In the genomic region with DNA sequence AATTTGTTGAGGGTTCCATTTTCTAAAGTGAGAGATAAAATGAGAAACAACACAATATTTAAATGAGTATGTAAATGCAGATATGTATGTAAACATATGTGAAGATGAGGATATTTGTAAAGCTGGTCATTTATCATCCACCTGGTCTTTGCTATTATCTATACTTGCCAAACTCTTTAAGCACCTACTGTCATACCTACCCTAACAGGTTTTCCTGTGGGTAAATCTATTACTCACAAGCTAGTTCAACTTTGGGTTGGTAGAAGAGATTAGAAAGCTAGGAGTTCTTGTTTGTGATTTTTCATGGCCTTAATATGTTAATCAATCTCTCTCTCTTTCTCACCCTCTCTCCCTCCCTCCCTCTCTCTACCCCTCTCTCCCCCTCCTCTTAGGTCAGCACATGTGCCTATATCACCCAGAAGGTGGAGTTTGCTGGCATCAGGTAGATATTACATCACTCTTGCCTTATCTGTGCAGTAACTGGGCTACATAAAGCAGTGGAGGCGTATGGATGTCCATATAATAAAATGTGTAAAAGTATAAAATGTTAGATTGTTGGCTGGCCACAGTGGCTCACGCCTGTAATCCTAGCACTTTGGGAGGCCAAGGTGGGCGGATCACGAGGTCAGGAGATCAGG, we compare ENCODE assay signal across 18 cellular contexts.
"Had no signal": no experiment of that assay in that cellular context is flagged by ENCODE, and none has a peak within 500 bp of the region (broad histone marks: within the 10 kb centered on the region; RNA-seq: fewer than 3 reads in every experiment).

No MANE protein-coding gene starts in this region.

- H3K27me3 ChIP-seq: body of pancreas, esophagus muscularis mucosa, gastrocnemius medialis, pancreas, testis, uterus had no signal

- ATAC-seq: body of pancreas, gastrocnemius medialis, left ventricle myocardium superior, pancreas, right cardiac atrium had no signal

- H3K4me1 Mint-ChIP-seq: nephron had no signal

- H3K9me3 ChIP-seq: body of pancreas, esophagus muscularis mucosa, gastrocnemius medialis, pancreas, testis, uterus had no signal

- H3K4me3 Mint-ChIP-seq: nephron; T-helper 1 cell treated with Interleukin-12 subunit alpha and Interleukin-12 subunit beta and Interleukin-4 antibody, amounts not matched to agents 30 μg/mL and 1 μg/mL, for 36 hours had no signal

- H3K36me3 ChIP-seq: uterus had no signal

- H3K27ac ChIP-seq: body of pancreas, esophagus muscularis mucosa, gastrocnemius medialis, pancreas, testis, uterus had no signal

- DNase-seq: activated CD4-positive, CD25-positive, alpha-beta regulatory T cell treated with anti-CD3 and anti-CD28 coated beads, Interleukin-2, amount 50 U/mL, for 72 hours; anterior cingulate cortex; body of pancreas; dermis blood vessel endothelial cell; effector CD8-positive, alpha-beta T cell; gastrocnemius medialis; hypothalamus; left ventricle myocardium superior; pancreas; right cardiac atrium; stimulated activated CD4-positive, alpha-beta T cell treated with anti-CD3 and anti-CD28 coated beads, Interleukin-4, amount 100 ng/mL, for 24 hours; testis; trophoblast cell; uterus had no signal

- H3K9me3 Mint-ChIP-seq: nephron; T-helper 1 cell treated with Interleukin-12 subunit alpha and Interleukin-12 subunit beta and Interleukin-4 antibody, amounts not matched to agents 30 μg/mL and 1 μg/mL, for 36 hours had no signal

- H3K4me3 ChIP-seq: body of pancreas, esophagus muscularis mucosa, gastrocnemius medialis, pancreas, testis, uterus had no signal

- H3K27ac Mint-ChIP-seq: nephron; T-helper 1 cell treated with Interleukin-12 subunit alpha and Interleukin-12 subunit beta and Interleukin-4 antibody, amounts not matched to agents 30 μg/mL and 1 μg/mL, for 36 hours had no signal

- H3K4me1 ChIP-seq: body of pancreas, esophagus muscularis mucosa, gastrocnemius medialis, pancreas, testis, uterus had no signal

- FAIRE-seq: islet of Langerhans, pancreas had no signal
